11 cellular contexts compared by ENCODE assay signal in genomic region chr11:46528445-46529085, GRCh38.
DNase-seq lines count a peak whose midpoint lies in the region; ATAC-seq and TF ChIP-seq lines count a peak whose summit lies in the region.
"Had no signal": no experiment of that assay in that cellular context is flagged by ENCODE, and none has a peak within 500 bp of the region (broad histone marks: within the 10 kb centered on the region; RNA-seq: fewer than 3 reads in every experiment).

No MANE protein-coding gene starts in this region.

- no peak overlapping the region for H3K9ac ChIP-seq in H9 (ENCODE audit: extremely low read depth, insufficient read length, low read length)

- H3K4me1 ChIP-seq in H9 (ENCODE audit: insufficient read depth, low read length) = no peaks in the 10 kb centered on the region; the same call in 1 of the 2 replicates

- no peak for TF ChIP-seq CTCF in H9 (conservative IDR thresholded peaks at IDR 0.05)

- H3K4me2 ChIP-seq in H9 (ENCODE audit: insufficient read depth, insufficient read length, low read length) = no peak overlapping the region

- H4K8ac ChIP-seq in H9 (replicated peaks; ENCODE audit: insufficient read length, low read depth, low read length) = no peak overlapping the region

- no peaks in the 10 kb centered on the region for H3K23me2 ChIP-seq in H9 (ENCODE audit: insufficient read length, low read depth, low read length, poor library complexity, severe bottlenecking)

- H3K14ac ChIP-seq in H9 (ENCODE audit: insufficient read depth, low read length) = no peak overlapping the region

- intact Hi-C loops in activated naive CD4-positive, alpha-beta T cell treated with anti-CD3 and anti-CD28 coated beads for 36 hours (cut with micrococcal nuclease) = loop anchor here (1.0 to 2.0 kb wide), 4 partner anchors 38 to 290 kb away; no protein-coding TSS in a partner anchor

- H3K4me1 Mint-ChIP-seq in activated naive CD4-positive, alpha-beta T cell treated with anti-CD3 and anti-CD28 coated beads for 36 hours (ENCODE audit: low read depth) = peaks cover 30% of the 10 kb centered on the region
- peaks cover 20% of the 10 kb centered on the region for H3K4me1 Mint-ChIP-seq in activated naive CD4-positive, alpha-beta T cell treated with anti-CD3 and anti-CD28 coated beads, Interleukin-2, amount 10 ng/mL, durations not matched to agents 7 days and 5 days
- H3K4me1 Mint-ChIP-seq in H9 = peaks cover 13 to 14% of the 10 kb centered on the region in 2 experiments
- H3K4me1 Mint-ChIP-seq in activated naive CD8-positive, alpha-beta T cell treated with anti-CD3 and anti-CD28 coated beads, Interleukin-2, amount 50 U/mL, for 24 hours = peaks cover 23% of the 10 kb centered on the region

- no peak overlapping the region for H2BK12ac ChIP-seq in H9 (ENCODE audit: insufficient read length, low read depth, low read length)

- H3K79me1 ChIP-seq in H9 (ENCODE audit: insufficient read depth, low read depth, low read length, poor library complexity, severe bottlenecking) = no peaks in the 10 kb centered on the region

- H3K18ac ChIP-seq in H9 (ENCODE audit: insufficient read length, low read depth, low read length) = no peak overlapping the region

- H2AFZ ChIP-seq in H9 (ENCODE audit: low read length) = no peak overlapping the region

- ATAC-seq in activated naive CD8-positive, alpha-beta T cell treated with anti-CD3 and anti-CD28 coated beads, Interleukin-2, amount 50 U/mL, for 24 hours = peak; percentile 47

- no peak overlapping the region for H3K4me3 Mint-ChIP-seq in activated naive CD4-positive, alpha-beta T cell treated with anti-CD3 and anti-CD28 coated beads for 36 hours
- no peak overlapping the region for H3K4me3 Mint-ChIP-seq in activated naive CD4-positive, alpha-beta T cell treated with anti-CD3 and anti-CD28 coated beads, Interleukin-2, amount 10 ng/mL, durations not matched to agents 7 days and 5 days
- no peak overlapping the region for H3K4me3 Mint-ChIP-seq in H9
- peak overlapping the region; percentile 22 for H3K4me3 Mint-ChIP-seq in activated naive CD8-positive, alpha-beta T cell treated with anti-CD3 and anti-CD28 coated beads, Interleukin-2, amount 50 U/mL, for 24 hours

- H3T11ph ChIP-seq in H9 (ENCODE audit: low read length) = no peak overlapping the region

- no peaks in the 10 kb centered on the region for H3K27me3 Mint-ChIP-seq in activated naive CD4-positive, alpha-beta T cell treated with anti-CD3 and anti-CD28 coated beads for 36 hours (ENCODE audit: low read depth)
- no peaks in the 10 kb centered on the region for H3K27me3 Mint-ChIP-seq in activated naive CD4-positive, alpha-beta T cell treated with anti-CD3 and anti-CD28 coated beads, Interleukin-2, amount 10 ng/mL, durations not matched to agents 7 days and 5 days
- H3K27me3 Mint-ChIP-seq in H9 (ENCODE audit: low read depth) = no peaks in the 10 kb centered on the region
- H3K27me3 Mint-ChIP-seq in activated naive CD8-positive, alpha-beta T cell treated with anti-CD3 and anti-CD28 coated beads, Interleukin-2, amount 50 U/mL, for 24 hours = no peaks in the 10 kb centered on the region

- H3K27ac Mint-ChIP-seq in activated naive CD4-positive, alpha-beta T cell treated with anti-CD3 and anti-CD28 coated beads for 36 hours = peak overlapping the region; percentile 25
- no peak overlapping the region for H3K27ac Mint-ChIP-seq in activated naive CD4-positive, alpha-beta T cell treated with anti-CD3 and anti-CD28 coated beads, Interleukin-2, amount 10 ng/mL, durations not matched to agents 7 days and 5 days
- peak overlapping the region in 2 of 3 experiments; percentile 52 to 82; a peak in 2 of 7 replicates for H3K27ac Mint-ChIP-seq in H9
- H3K27ac Mint-ChIP-seq in activated naive CD8-positive, alpha-beta T cell treated with anti-CD3 and anti-CD28 coated beads, Interleukin-2, amount 50 U/mL, for 24 hours = peak overlapping the region; percentile 53

- CTCF ChIA-PET in activated naive CD4-positive, alpha-beta T cell treated with anti-CD3 and anti-CD28 coated beads for 36 hours (lab: Charles Lee) = interaction anchor here (0.6 to 2.1 kb wide), 25 partner anchors 9 to 278 kb away, joined by 3 to 13 read pairs (median 4); partner anchors contain the start of genes ATG13 and HARBI1
- CTCF ChIA-PET in activated naive CD4-positive, alpha-beta T cell treated with anti-CD3 and anti-CD28 coated beads, Interleukin-2, amount 10 ng/mL, durations not matched to agents 7 days and 5 days (lab: Charles Lee) = interaction anchor here (1.0 to 2.2 kb wide), 20 partner anchors 9 to 285 kb away, joined by 3 to 34 read pairs (median 4); no protein-coding TSS in a partner anchor

- peak; percentile 20 for DNase-seq in activated naive CD4-positive, alpha-beta T cell treated with anti-CD3 and anti-CD28 coated beads for 36 hours
- no peak for DNase-seq in activated naive CD4-positive, alpha-beta T cell treated with anti-CD3 and anti-CD28 coated beads, Interleukin-2, amount 10 ng/mL, durations not matched to agents 7 days and 5 days
- DNase-seq in H9 (no peak), NCI-H1105 treated with DMSO at 0.1 percent for 48 hours (lab: John Stamatoyannopoulos, UW) (no peak), SK-N-DZ (ENCODE audit: low spot score) (no peak), KG1 (lab: John Stamatoyannopoulos, UW) (no peak)
- no peak for DNase-seq in activated naive CD8-positive, alpha-beta T cell treated with anti-CD3 and anti-CD28 coated beads, Interleukin-2, amount 50 U/mL, for 24 hours
- peak; percentile 18 to 37 for DNase-seq in stimulated activated CD4-positive, alpha-beta T cell treated with anti-CD3 and anti-CD28 coated beads, Interleukin-2, amount 100 ng/mL, for 24 hours
- DNase-seq: GF-D8, kidney had no signal

- no peak overlapping the region for H2BK120ac ChIP-seq in H9 (ENCODE audit: low read depth, low read length, poor library complexity, severe bottlenecking)

- H3K27ac ChIP-seq in H9 (ENCODE audit: insufficient read length, low read depth, low read length) = no peak overlapping the region
- H3K27ac ChIP-seq: ovary had no signal

- no peaks in the 10 kb centered on the region for H3K9me3 ChIP-seq in H9 (ENCODE audit: control insufficient read depth, low read depth, low read length)
- H3K9me3 ChIP-seq: ovary had no signal

- WGBS in H9 (ENCODE audit: extremely low coverage, insufficient read length, low lambda C conversion rate) = no CpG with 5 or more reads among the region's 8 CpGs

- no peak overlapping the region for H2BK5ac ChIP-seq in H9 (ENCODE audit: insufficient read length, low read length)

- no peak overlapping the region for H4K5ac ChIP-seq in H9 (ENCODE audit: insufficient read length, low read depth, low read length)

- H3K79me2 ChIP-seq in H9 (ENCODE audit: insufficient read depth, low read length) = peaks cover 8% of the 10 kb centered on the region; the same call in 1 of the 2 replicates

- H3K4ac ChIP-seq in H9 (ENCODE audit: low read depth, low read length) = no peak overlapping the region

- no peaks in the 10 kb centered on the region for H4K20me1 ChIP-seq in H9 (ENCODE audit: control insufficient read depth, insufficient read depth, insufficient read length)

- H2BK20ac ChIP-seq in H9 (ENCODE audit: low read depth, low read length, poor library complexity, severe bottlenecking) = no peak overlapping the region

- H2AK5ac ChIP-seq in H9 (ENCODE audit: insufficient read length, low read length) = no peak overlapping the region

- H3K23ac ChIP-seq in H9 (ENCODE audit: insufficient read length, low read depth, low read length) = no peak overlapping the region

- no peak overlapping the region for H3K56ac ChIP-seq in H9 (ENCODE audit: insufficient read length, low read depth, low read length)

- H4K91ac ChIP-seq in H9 (ENCODE audit: insufficient read length, low read depth, low read length) = no peak overlapping the region

- H3K36me3 Mint-ChIP-seq in activated naive CD4-positive, alpha-beta T cell treated with anti-CD3 and anti-CD28 coated beads for 36 hours (ENCODE audit: low read depth) = peaks cover 3% of the 10 kb centered on the region
- peaks cover 9% of the 10 kb centered on the region for H3K36me3 Mint-ChIP-seq in activated naive CD4-positive, alpha-beta T cell treated with anti-CD3 and anti-CD28 coated beads, Interleukin-2, amount 10 ng/mL, durations not matched to agents 7 days and 5 days
- peaks cover 5 to 8% (median 8%) of the 10 kb centered on the region in 3 experiments; a peak in 5 of 7 replicates for H3K36me3 Mint-ChIP-seq in H9 (ENCODE audit: insufficient read depth in 1 of 3, low read depth in 3 of 3)
- peaks cover 12% of the 10 kb centered on the region for H3K36me3 Mint-ChIP-seq in activated naive CD8-positive, alpha-beta T cell treated with anti-CD3 and anti-CD28 coated beads, Interleukin-2, amount 50 U/mL, for 24 hours (ENCODE audit: low read depth)

- H3K9me3 Mint-ChIP-seq in activated naive CD4-positive, alpha-beta T cell treated with anti-CD3 and anti-CD28 coated beads for 36 hours = peaks cover 3% of the 10 kb centered on the region
- no peaks in the 10 kb centered on the region for H3K9me3 Mint-ChIP-seq in activated naive CD4-positive, alpha-beta T cell treated with anti-CD3 and anti-CD28 coated beads, Interleukin-2, amount 10 ng/mL, durations not matched to agents 7 days and 5 days
- no peaks in the 10 kb centered on the region; a peak in 1 of 5 replicates for H3K9me3 Mint-ChIP-seq in H9
- H3K9me3 Mint-ChIP-seq in activated naive CD8-positive, alpha-beta T cell treated with anti-CD3 and anti-CD28 coated beads, Interleukin-2, amount 50 U/mL, for 24 hours = no peaks in the 10 kb centered on the region

- H3K27me3 ChIP-seq in H9 (ENCODE audit: insufficient read depth, low read length) = no peaks in the 10 kb centered on the region
- H3K27me3 ChIP-seq: ovary had no signal

- H2BK15ac ChIP-seq in H9 (ENCODE audit: low read depth, low read length) = no peak overlapping the region

Comparison
In these comparisons a context has a peak if more than half of its experiments do, and no peak if none do; other contexts are left out.
1. DNase-seq: peak in activated naive CD4-positive, alpha-beta T cell treated with anti-CD3 and anti-CD28 coated beads for 36 hours (single experiment) and stimulated activated CD4-positive, alpha-beta T cell treated with anti-CD3 and anti-CD28 coated beads, Interleukin-2, amount 100 ng/mL, for 24 hours (2 of 2); none in activated naive CD4-positive, alpha-beta T cell treated with anti-CD3 and anti-CD28 coated beads, Interleukin-2, amount 10 ng/mL, durations not matched to agents 7 days and 5 days (single experiment), H9 (single experiment), activated naive CD8-positive, alpha-beta T cell treated with anti-CD3 and anti-CD28 coated beads, Interleukin-2, amount 50 U/mL, for 24 hours (single experiment), NCI-H1105 treated with DMSO at 0.1 percent for 48 hours (single experiment), SK-N-DZ (single experiment) and KG1 (single experiment).